Comparison of ENCODE assay signal across 2 cellular contexts in genomic region chr5:3060283-3060682, GRCh38.
TF ChIP-seq lines count a peak whose summit lies in the region.

No MANE protein-coding gene starts in this region.

TF ChIP-seq in HEK293, 187 proteins besides CTCF, POLR2A, EP300 and RAD21 (continued from another document):
- TF ChIP-seq, protein P1, sequence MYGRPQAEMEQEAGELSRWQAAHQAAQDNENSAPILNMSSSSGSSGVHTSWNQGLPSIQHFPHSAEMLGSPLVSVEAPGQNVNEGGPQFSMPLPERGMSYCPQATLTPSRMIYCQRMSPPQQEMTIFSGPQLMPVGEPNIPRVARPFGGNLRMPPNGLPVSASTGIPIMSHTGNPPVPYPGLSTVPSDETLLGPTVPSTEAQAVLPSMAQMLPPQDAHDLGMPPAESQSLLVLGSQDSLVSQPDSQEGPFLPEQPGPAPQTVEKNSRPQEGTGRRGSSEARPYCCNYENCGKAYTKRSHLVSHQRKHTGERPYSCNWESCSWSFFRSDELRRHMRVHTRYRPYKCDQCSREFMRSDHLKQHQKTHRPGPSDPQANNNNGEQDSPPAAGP (tag by site-specific recombination; IDR thresholded peaks at IDR 0.05), result no peak
- TF ChIP-seq SETDB1 (IDR thresholded peaks at IDR 0.05; ENCODE audit: insufficient read length, low read length), result peak; percentile 58
- TF ChIP-seq, protein P2, sequence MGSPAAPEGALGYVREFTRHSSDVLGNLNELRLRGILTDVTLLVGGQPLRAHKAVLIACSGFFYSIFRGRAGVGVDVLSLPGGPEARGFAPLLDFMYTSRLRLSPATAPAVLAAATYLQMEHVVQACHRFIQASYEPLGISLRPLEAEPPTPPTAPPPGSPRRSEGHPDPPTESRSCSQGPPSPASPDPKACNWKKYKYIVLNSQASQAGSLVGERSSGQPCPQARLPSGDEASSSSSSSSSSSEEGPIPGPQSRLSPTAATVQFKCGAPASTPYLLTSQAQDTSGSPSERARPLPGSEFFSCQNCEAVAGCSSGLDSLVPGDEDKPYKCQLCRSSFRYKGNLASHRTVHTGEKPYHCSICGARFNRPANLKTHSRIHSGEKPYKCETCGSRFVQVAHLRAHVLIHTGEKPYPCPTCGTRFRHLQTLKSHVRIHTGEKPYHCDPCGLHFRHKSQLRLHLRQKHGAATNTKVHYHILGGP (tag by site-specific recombination; IDR thresholded peaks at IDR 0.05), result no peak
- TF ChIP-seq HOXD13 (CRISPR knock-in tag; IDR thresholded peaks at IDR 0.05; ENCODE audit: borderline replicate concordance), result no peak
- no peak for TF ChIP-seq ZNF530 (tag by site-specific recombination; IDR thresholded peaks at IDR 0.05; ENCODE audit: low read depth)

TF ChIP-seq in H1, 55 proteins besides CTCF, POLR2A, EP300 and RAD21 (continued from another document):
- TF ChIP-seq CHD7 (IDR thresholded peaks at IDR 0.05; ENCODE audit: insufficient replicate concordance, low read length), result no peak
TF ChIP-seq in H1: peak in this region for 1.
